24 cellular contexts compared by ENCODE assay signal in genomic region chr10:29271877-29272276, GRCh38. TPM values are rescaled to one million over a fixed set of nuclear protein-coding genes. Genes with fewer than 3 reads are reported as not detected.
DNase-seq lines count a peak whose midpoint lies in the region; ATAC-seq and TF ChIP-seq lines count a peak whose summit lies in the region.
"Had no signal": no experiment of that assay in that cellular context is flagged by ENCODE, and none has a peak within 500 bp of the region (broad histone marks: within the 10 kb centered on the region; RNA-seq: fewer than 3 reads in every experiment).

No MANE protein-coding gene starts in this region.

- H4K91ac ChIP-seq in IMR-90 (ENCODE audit: insufficient read depth, low read depth, low read length): no peak overlapping the region

- TF ChIP-seq POLR2A in IMR-90 (IDR thresholded peaks at IDR 0.05; ENCODE audit: low read depth, low read length): no peak

- H3K4ac ChIP-seq in IMR-90 (ENCODE audit: low read depth, low read length): no peak overlapping the region

- H3K36me3 ChIP-seq in IMR-90 (ENCODE audit: control insufficient read depth, insufficient read depth, low read length) (no peaks in the 10 kb centered on the region), Panc1 (ENCODE audit: control insufficient read depth, insufficient read depth, low read length) (no peaks in the 10 kb centered on the region)
- H3K36me3 ChIP-seq: BE2C; BLaER1 treated with 17β-estradiol and CSF1 and Interleukin-3, amounts not matched to agents 10 nM and 100 nM had no signal

- no peak overlapping the region for H3K23ac ChIP-seq in IMR-90 (ENCODE audit: low read depth, low read length)

- TF ChIP-seq CTCF in IMR-90 (conservative IDR thresholded peaks at IDR 0.05; ENCODE audit: low read depth, low read length): no peak
- no peak for TF ChIP-seq CTCF in Panc1 (IDR thresholded peaks at IDR 0.05)

- no peak overlapping the region for H2AK9ac ChIP-seq in IMR-90 (replicated peaks; ENCODE audit: low read depth, low read length, poor library complexity)

- H4K8ac ChIP-seq in IMR-90 (ENCODE audit: low read depth in 2 of 2, low read length in 2 of 2): no peak overlapping the region

- POLR2A ChIA-PET in IMR-90 (lab: Charles Lee; ENCODE audit: unreplicated experiment): no interaction called here
- POLR2A ChIA-PET in Panc1 (lab: Charles Lee): no interaction called here

- H3K4me3 ChIP-seq in IMR-90 (ENCODE audit: insufficient read depth, low read depth, low read length) (no peak overlapping the region), Panc1 (ENCODE audit: low read depth in 2 of 2, low read length in 2 of 2) (no peak overlapping the region)
- H3K4me3 ChIP-seq: A549; BLaER1 treated with 17β-estradiol and CSF1 and Interleukin-3, amounts not matched to agents 10 nM and 100 nM; GM23338 had no signal

- TF ChIP-seq RAD21 in IMR-90 (IDR thresholded peaks at IDR 0.05; ENCODE audit: low read length): no peak

- no peaks in the 10 kb centered on the region for H3K79me1 ChIP-seq in IMR-90 (ENCODE audit: low read depth in 1 of 2, low read length in 2 of 2)

- no peaks in the 10 kb centered on the region for H4K20me1 ChIP-seq in IMR-90 (ENCODE audit: insufficient read depth, low read length)
- H4K20me1 ChIP-seq: BLaER1 treated with 17β-estradiol and CSF1 and Interleukin-3, amounts not matched to agents 10 nM and 100 nM had no signal

- no peak overlapping the region for H3K4me2 ChIP-seq in IMR-90 (ENCODE audit: low read depth, low read length)
- H3K4me2 ChIP-seq: A549; BLaER1 treated with 17β-estradiol and CSF1 and Interleukin-3, amounts not matched to agents 10 nM and 100 nM; GM23338 had no signal

- intact Hi-C loops in IMR-90 (cut with micrococcal nuclease) (no loop called here), Panc1 (cut with micrococcal nuclease; ENCODE audit: unreplicated experiment) (no loop called here)

- CTCF ChIA-PET in IMR-90 (lab: Yijun Ruan, JAX): no interaction called here
- CTCF ChIA-PET in Panc1 (lab: Charles Lee): no interaction called here

- no peak overlapping the region for H4K5ac ChIP-seq in IMR-90 (ENCODE audit: low read depth, low read length)

- H2AFZ ChIP-seq in IMR-90 (replicated peaks; ENCODE audit: low read length, poor library complexity): no peak overlapping the region
- H2AFZ ChIP-seq: GM23338 had no signal

- H3K14ac ChIP-seq in IMR-90 (replicated peaks; ENCODE audit: low read depth, low read length): no peak overlapping the region

- H3K56ac ChIP-seq in IMR-90 (ENCODE audit: extremely low read depth, insufficient read depth, low read length): no peak overlapping the region

- no peaks in the 10 kb centered on the region for H3K9me1 ChIP-seq in IMR-90 (ENCODE audit: insufficient read depth, low read length)

- H2BK20ac ChIP-seq in IMR-90 (ENCODE audit: low read depth, low read length): no peak overlapping the region

- no peak overlapping the region for H2AK5ac ChIP-seq in IMR-90 (ENCODE audit: low read depth, low read length)

- in situ Hi-C loops in IMR-90 (cut with MboI; ENCODE audit: low sequenced_read_pairs): no loop called here
- in situ Hi-C loops in Panc1 (cut with HindIII; ENCODE audit: low pct_unique_long_range_greater_than_20kb, low sequenced_read_pairs): no loop called here

- DNase-seq in IMR-90 (no peak), Panc1 (ENCODE audit: low read depth, low spot score) (no peak), fibroblast of peridontal ligament (ENCODE audit: extremely low read depth) (peak; percentile 6), DMS153 treated with DMSO at 0.1 percent for 48 hours (lab: John Stamatoyannopoulos, UW; ENCODE audit: unreplicated experiment) (no peak), EL (no peak)
- DNase-seq in activated naive CD4-positive, alpha-beta T cell treated with Interleukin-2 at 50 U/mL for 16 hours: no peak
- DNase-seq: 8988T; ACHN; AML-193; BE2C; CD4-positive, alpha-beta T cell; CD8-positive, alpha-beta memory T cell; COR-L47; DMS153; DMS79; GF-D8; H9 had no signal

- no peak overlapping the region for H3K27ac ChIP-seq in IMR-90 (ENCODE audit: insufficient read depth, low read length)
- peak overlapping the region; percentile 48; the same call in 1 of the 2 replicates for H3K27ac ChIP-seq in Panc1 (ENCODE audit: low read length)
- H3K27ac ChIP-seq: A549; BLaER1 treated with 17β-estradiol and CSF1 and Interleukin-3, amounts not matched to agents 10 nM and 100 nM had no signal

- H2BK120ac ChIP-seq in IMR-90 (ENCODE audit: low read depth, low read length): no peak overlapping the region

- no peak overlapping the region for H2BK15ac ChIP-seq in IMR-90 (ENCODE audit: low read depth, low read length)

- WGBS in IMR-90 (ENCODE audit: extremely low coverage in 2 of 2, insufficient read length in 1 of 2), 2 experiments: 60% methylated on average over 1 of the region's 2 CpGs; no CpG with 5 or more reads in 1 of the 2 experiments

- peaks cover 18% of the 10 kb centered on the region for H3K27me3 ChIP-seq in IMR-90 (ENCODE audit: control insufficient read depth, insufficient read depth, low read length)
- H3K27me3 ChIP-seq in Panc1 (ENCODE audit: control insufficient read depth, insufficient read depth, low read length): no peaks in the 10 kb centered on the region
- H3K27me3 ChIP-seq: BE2C; BLaER1 treated with 17β-estradiol and CSF1 and Interleukin-3, amounts not matched to agents 10 nM and 100 nM had no signal

- peaks cover 4% of the 10 kb centered on the region; the same call in 1 of the 2 replicates for H3K9me3 ChIP-seq in IMR-90 (ENCODE audit: control insufficient read depth, insufficient read depth, low read length)
- no peaks in the 10 kb centered on the region for H3K9me3 ChIP-seq in Panc1 (ENCODE audit: control insufficient read depth, insufficient read depth, low read depth, low read length)
- H3K9me3 ChIP-seq: A549, BE2C had no signal

- ATAC-seq in IMR-90 (ENCODE audit: low read depth): no peak
- ATAC-seq in Panc1: no peak
- ATAC-seq: A549, GM23338, HCT116 had no signal

- no peak overlapping the region for H2BK5ac ChIP-seq in IMR-90 (ENCODE audit: low read depth, low read length, poor library complexity, severe bottlenecking)

- H3K9ac ChIP-seq in IMR-90 (ENCODE audit: low read depth, low read length): no peak overlapping the region
- H3K9ac ChIP-seq: BLaER1 treated with 17β-estradiol and CSF1 and Interleukin-3, amounts not matched to agents 10 nM and 100 nM had no signal

- BruUV-seq in IMR-90 (replicated peaks; lab: Mats Ljungman, UMichigan) (no TSS peak), Panc1 (replicated peaks; lab: Mats Ljungman, UMichigan) (no TSS peak)

- H3K18ac ChIP-seq in IMR-90 (ENCODE audit: low read depth, low read length): no peak overlapping the region

- dilution Hi-C loops in IMR-90 (cut with HindIII; ENCODE audit: low sequenced_read_pairs, unreplicated experiment): no loop called here

- H3K4me1 ChIP-seq in IMR-90 (ENCODE audit: control insufficient read depth, insufficient read depth, low read length): no peaks in the 10 kb centered on the region
- H3K4me1 ChIP-seq in Panc1 (ENCODE audit: control insufficient read depth, insufficient read depth, low read length): no peaks in the 10 kb centered on the region
- H3K4me1 ChIP-seq: BLaER1 treated with 17β-estradiol and CSF1 and Interleukin-3, amounts not matched to agents 10 nM and 100 nM had no signal

TF ChIP-seq in IMR-90, 13 proteins besides CTCF, POLR2A, EP300 and RAD21:
- TF ChIP-seq MAFK (IDR thresholded peaks at IDR 0.05; ENCODE audit: low read depth, low read length) (no peak), CEBPB (IDR thresholded peaks at IDR 0.05; ENCODE audit: low read depth, low read length) (peak; percentile 79)
- TF ChIP-seq, protein P1, sequence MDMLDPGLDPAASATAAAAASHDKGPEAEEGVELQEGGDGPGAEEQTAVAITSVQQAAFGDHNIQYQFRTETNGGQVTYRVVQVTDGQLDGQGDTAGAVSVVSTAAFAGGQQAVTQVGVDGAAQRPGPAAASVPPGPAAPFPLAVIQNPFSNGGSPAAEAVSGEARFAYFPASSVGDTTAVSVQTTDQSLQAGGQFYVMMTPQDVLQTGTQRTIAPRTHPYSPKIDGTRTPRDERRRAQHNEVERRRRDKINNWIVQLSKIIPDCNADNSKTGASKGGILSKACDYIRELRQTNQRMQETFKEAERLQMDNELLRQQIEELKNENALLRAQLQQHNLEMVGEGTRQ (IDR thresholded peaks at IDR 0.05; ENCODE audit: low read depth, low read length): no peak
TF ChIP-seq in IMR-90: peak in this region for 1.

RNA-seq across cellular contexts. Expression of gene LYZL1, which starts 17.0 kb away (rescaled TPM):
- total RNA-seq in IMR-90 (2012; rRNA removed): not detected in 2 replicates
- polyA plus RNA-seq in IMR-90 (2012; rRNA removed): not detected in 2 replicates
- polyA plus RNA-seq in IMR-90 (2012; cell fraction: cytosol; rRNA removed): not detected in 2 replicates
- polyA plus RNA-seq in IMR-90 (2012; cell fraction: nucleus; rRNA removed; ENCODE audit: low replicate concordance): not detected in 2 replicates
- total RNA-seq in Panc1 (2021; ENCODE audit: unreplicated experiment): not detected
- polyA plus RNA-seq in Panc1 (2012; ENCODE audit: insufficient read length): not detected
- total RNA-seq: CD4-positive, alpha-beta T cell; CD8-positive, alpha-beta memory T cell; G401; GM23338; H4; H9 had no signal
- polyA plus RNA-seq: A549; CD14-positive monocyte; CD8-positive, alpha-beta memory T cell; GM23338 had no signal
